2 cellular contexts compared by ENCODE assay signal in the genomic region with DNA sequence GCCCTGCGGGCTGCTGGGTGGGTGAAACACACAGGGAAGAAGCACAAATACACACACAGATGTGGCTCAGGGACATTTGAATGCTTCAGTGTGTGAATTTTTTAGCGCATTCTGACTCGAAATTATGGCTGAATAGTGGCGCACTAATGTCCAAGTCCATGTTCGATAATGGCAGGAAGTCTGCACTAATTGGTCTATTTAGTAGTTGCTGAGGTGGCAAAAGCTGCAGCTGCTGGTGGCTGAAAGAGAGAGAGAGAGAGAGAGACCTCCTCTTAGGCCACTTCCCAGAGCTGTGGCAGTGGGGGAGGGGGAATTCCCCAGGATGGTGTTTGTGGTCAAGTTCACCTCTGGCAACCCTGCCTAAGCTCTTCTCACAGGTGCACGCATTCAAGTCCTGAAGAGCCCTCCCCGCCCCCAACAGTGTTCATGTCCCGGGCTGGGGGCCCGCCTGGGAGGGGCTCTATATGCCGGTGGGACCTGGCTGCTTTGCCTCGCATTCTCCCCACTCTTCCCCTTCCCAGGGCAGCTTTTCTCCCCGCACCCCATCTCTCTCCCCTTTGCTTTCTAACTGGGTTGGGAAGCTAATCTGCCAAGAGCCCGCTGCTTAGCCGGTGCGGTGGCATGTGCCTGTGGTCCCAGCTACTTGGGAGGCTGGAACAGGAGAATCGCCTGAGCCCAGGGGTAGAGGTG.
TF ChIP-seq lines count a peak whose summit lies in the region.

No MANE protein-coding gene starts in this region.

TF ChIP-seq in SK-N-SH, 30 proteins besides CTCF, POLR2A, EP300 and RAD21:
- TF ChIP-seq MXI1 (IDR thresholded peaks at IDR 0.05; ENCODE audit: low read depth, low read length) = no peak
- no peak for TF ChIP-seq EZH2phosphoT487 (IDR thresholded peaks at IDR 0.05; ENCODE audit: borderline replicate concordance, low read depth)
- no peak for TF ChIP-seq TCF12 (IDR thresholded peaks at IDR 0.05)
- no peak for TF ChIP-seq TEAD4 (IDR thresholded peaks at IDR 0.05; ENCODE audit: borderline replicate concordance, insufficient read depth)
- TF ChIP-seq RFX5 (IDR thresholded peaks at IDR 0.05; ENCODE audit: low read length) = no peak
- no peak for TF ChIP-seq CHD2 (IDR thresholded peaks at IDR 0.05; ENCODE audit: low read length, partially characterized antibody)
- no peak for TF ChIP-seq FOXM1 (IDR thresholded peaks at IDR 0.05; ENCODE audit: low read depth)
- no peak for TF ChIP-seq GABPA (IDR thresholded peaks at IDR 0.05; ENCODE audit: low read depth)

TF ChIP-seq in SK-N-SH treated with all-trans-retinoic acid at 6 μM for 48 hours, 23 proteins besides CTCF, POLR2A, EP300 and RAD21:
- no peak for TF ChIP-seq RARB (CRISPR knock-in tag; IDR thresholded peaks at IDR 0.05)
- no peak for TF ChIP-seq ZFP30 (CRISPR knock-in tag; IDR thresholded peaks at IDR 0.05)
- no peak for TF ChIP-seq TSHZ2 (CRISPR knock-in tag; IDR thresholded peaks at IDR 0.05)
- TF ChIP-seq CREB5 (CRISPR knock-in tag; IDR thresholded peaks at IDR 0.05; ENCODE audit: low read depth) = no peak
- no peak for TF ChIP-seq ZNF565 (CRISPR knock-in tag; conservative IDR thresholded peaks at IDR 0.05; ENCODE audit: low read depth)
- TF ChIP-seq, protein P1, sequence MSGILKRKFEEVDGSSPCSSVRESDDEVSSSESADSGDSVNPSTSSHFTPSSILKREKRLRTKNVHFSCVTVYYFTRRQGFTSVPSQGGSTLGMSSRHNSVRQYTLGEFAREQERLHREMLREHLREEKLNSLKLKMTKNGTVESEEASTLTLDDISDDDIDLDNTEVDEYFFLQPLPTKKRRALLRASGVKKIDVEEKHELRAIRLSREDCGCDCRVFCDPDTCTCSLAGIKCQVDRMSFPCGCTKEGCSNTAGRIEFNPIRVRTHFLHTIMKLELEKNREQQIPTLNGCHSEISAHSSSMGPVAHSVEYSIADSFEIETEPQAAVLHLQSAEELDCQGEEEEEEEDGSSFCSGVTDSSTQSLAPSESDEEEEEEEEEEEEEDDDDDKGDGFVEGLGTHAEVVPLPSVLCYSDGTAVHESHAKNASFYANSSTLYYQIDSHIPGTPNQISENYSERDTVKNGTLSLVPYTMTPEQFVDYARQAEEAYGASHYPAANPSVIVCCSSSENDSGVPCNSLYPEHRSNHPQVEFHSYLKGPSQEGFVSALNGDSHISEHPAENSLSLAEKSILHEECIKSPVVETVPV (CRISPR knock-in tag; IDR thresholded peaks at IDR 0.05) = no peak
- no peak for TF ChIP-seq ZC3H10 (CRISPR knock-in tag; IDR thresholded peaks at IDR 0.05)
- TF ChIP-seq POU6F1 (CRISPR knock-in tag; IDR thresholded peaks at IDR 0.05; ENCODE audit: borderline replicate concordance, low read depth) = no peak
- no peak for TF ChIP-seq SNAI2 (CRISPR knock-in tag; IDR thresholded peaks at IDR 0.05)
